In genomic region chr12:88946377-88946997, GRCh38 we compare ENCODE assay signal across 9 cellular contexts.
DNase-seq lines count a peak whose midpoint lies in the region; ATAC-seq, FAIRE-seq and TF ChIP-seq lines count a peak whose summit lies in the region.
"Had no signal": no experiment of that assay in that cellular context is flagged by ENCODE, and none has a peak within 500 bp of the region (broad histone marks: within the 10 kb centered on the region; RNA-seq: fewer than 3 reads in every experiment).

No MANE protein-coding gene starts in this region.

- peak; percentile 55 for ATAC-seq in HG02943 (IDR thresholded peaks at IDR 0.05; ENCODE audit: low read depth, unreplicated experiment)

- peak; percentile 78 for DNase-seq in ELR (ENCODE audit: low read depth)
- DNase-seq in SKM-1 treated with dmso at 0.1 percent for 144 hours (lab: John Stamatoyannopoulos, UW; ENCODE audit: unreplicated experiment): peak; percentile 31
- DNase-seq in lower leg skin (ENCODE audit: low spot score in 2 of 2): peak; percentile 26 to 65
- no peak for DNase-seq in head of caudate nucleus
- no peak for DNase-seq in DMS53 treated with DMSO at 0.1 percent for 48 hours (lab: John Stamatoyannopoulos, UW; ENCODE audit: unreplicated experiment)
- no peak for DNase-seq in GM12891 (ENCODE audit: insufficient read length, low spot score)
- DNase-seq in D721Med (ENCODE audit: insufficient read length, low spot score): no peak

- intact Hi-C loops in lower leg skin (cut with DNase I; ENCODE audit: low total_unique reads) (no loop called here), head of caudate nucleus (cut with DNase I) (no loop called here)

- 17 to 25% methylated on average over 5 of the region's 5 CpGs for WGBS in lower leg skin, 2 donors

- TF ChIP-seq CTCF in lower leg skin (IDR thresholded peaks at IDR 0.05) (no peak), D721Med (IDR thresholded peaks at IDR 0.05; ENCODE audit: insufficient read depth, missing control alignments) (no peak)

- no peak for FAIRE-seq in GM12891 (lab: Jason Lieb, UNC)
- FAIRE-seq in D721Med (lab: Jason Lieb, UNC): no peak
- FAIRE-seq: H1 had no signal

- H3K4me3 ChIP-seq in lower leg skin (ENCODE audit: low read depth, poor library complexity, severe bottlenecking): no peak overlapping the region

- TF ChIP-seq POLR2A in lower leg skin (IDR thresholded peaks at IDR 0.05) (no peak), GM12891 (IDR thresholded peaks at IDR 0.05; ENCODE audit: low read depth, low read length) (no peak)

TF ChIP-seq in GM12891, 5 proteins besides CTCF, POLR2A, EP300 and RAD21:
- no peak for TF ChIP-seq PAX5 (IDR thresholded peaks at IDR 0.05; ENCODE audit: insufficient read depth, low read length, severe bottlenecking)

Comparison
In these comparisons a context has a peak if more than half of its experiments do, and no peak if none do; other contexts are left out.
1. DNase-seq: peak in ELR (single experiment), SKM-1 treated with dmso at 0.1 percent for 144 hours (single experiment) and lower leg skin (2 of 2); none in head of caudate nucleus (0 of 42), DMS53 treated with DMSO at 0.1 percent for 48 hours (single experiment), GM12891 (single experiment) and D721Med (single experiment).